ENCODE assay signal across 1 cellular context in the genomic region with DNA sequence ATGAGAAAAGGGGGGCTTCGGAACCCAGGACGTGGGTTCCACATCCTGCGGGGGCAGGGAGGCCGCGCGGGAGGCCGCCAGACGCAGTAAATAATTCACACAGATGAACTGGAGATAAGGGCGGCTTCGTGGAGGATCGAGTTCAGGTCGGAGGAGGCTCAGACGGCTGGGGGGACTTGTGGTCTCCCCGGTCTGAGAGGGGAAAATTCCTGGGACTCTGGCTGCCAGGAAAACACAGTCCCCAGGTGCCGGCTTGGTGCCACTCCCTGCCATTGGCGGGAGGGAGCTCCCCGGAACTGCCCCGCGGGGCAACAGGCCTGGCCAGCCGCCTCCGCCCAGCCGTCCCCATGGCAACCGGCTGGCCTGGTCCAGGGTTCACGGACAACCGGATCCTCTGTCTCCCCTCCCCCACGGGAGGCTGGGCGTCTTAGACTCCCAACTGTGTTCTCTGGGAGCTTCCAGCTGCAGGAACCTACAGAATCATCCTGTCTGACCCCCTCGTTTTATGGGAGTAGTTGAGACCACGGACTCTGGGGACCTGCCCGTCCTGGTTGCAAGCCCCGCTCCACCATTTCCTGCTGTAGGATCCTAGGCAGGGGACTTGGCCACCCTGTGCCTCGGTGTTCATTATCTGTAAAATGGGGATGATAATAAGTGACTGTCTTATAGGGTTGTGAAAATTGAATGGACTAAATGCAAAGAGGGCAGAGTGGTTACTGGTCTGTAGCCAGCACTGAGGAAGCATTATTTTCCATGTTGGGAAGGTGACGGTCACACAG.
TF ChIP-seq lines count a peak whose summit lies in the region.

No MANE protein-coding gene starts in this region.

TF ChIP-seq in H1, 55 proteins besides CTCF, POLR2A, EP300 and RAD21:
- TF ChIP-seq CTBP2 (IDR thresholded peaks at IDR 0.05; ENCODE audit: borderline replicate concordance, insufficient read depth, insufficient read length, low read length): peak; percentile 71
- no peak for TF ChIP-seq GTF2F1 (IDR thresholded peaks at IDR 0.05; ENCODE audit: borderline replicate concordance, low read depth, low read length)
- TF ChIP-seq MAFK (IDR thresholded peaks at IDR 0.05; ENCODE audit: low read depth, low read length): no peak
- peak; percentile 29; the same call in 1 of the 2 replicates for TF ChIP-seq RBBP5 (IDR thresholded peaks at IDR 0.05; ENCODE audit: borderline replicate concordance, low read depth, low read length)
- 0 out of 2 replicates have a peak, but pooled peaks have one; percentile 38 for TF ChIP-seq ATF2 (IDR thresholded peaks at IDR 0.05; ENCODE audit: low read length)
- peak; percentile 95 for TF ChIP-seq TBP (IDR thresholded peaks at IDR 0.05; ENCODE audit: low read depth, low read length)
- TF ChIP-seq SUZ12 (IDR thresholded peaks at IDR 0.05; ENCODE audit: low read length): no peak
- TF ChIP-seq PHF8 (conservative IDR thresholded peaks at IDR 0.05; ENCODE audit: low read depth, low read length): 0 out of 2 replicates have a peak, but pooled peaks have one; percentile 15
- TF ChIP-seq GABPA (IDR thresholded peaks at IDR 0.05; ENCODE audit: borderline replicate concordance, insufficient read depth, low read length): peak; percentile 74; the same call in 1 of the 2 replicates
- TF ChIP-seq EGR1 (IDR thresholded peaks at IDR 0.05; ENCODE audit: borderline replicate concordance, low read depth, low read length): no peak
- TF ChIP-seq RXRA (IDR thresholded peaks at IDR 0.05; ENCODE audit: insufficient read depth, low read depth, low read length): no peak
- no peak for TF ChIP-seq NRF1 (IDR thresholded peaks at IDR 0.05; ENCODE audit: low read depth, low read length)
- TF ChIP-seq HDAC2 (IDR thresholded peaks at IDR 0.05; ENCODE audit: borderline replicate concordance in 1 of 2, low read depth in 2 of 2, low read length in 2 of 2): peak in 1 of 2 experiments; percentile 98; a peak in 2 of 4 replicates
- TF ChIP-seq SP1 (IDR thresholded peaks at IDR 0.05; ENCODE audit: low read depth, low read length): no peak
- TF ChIP-seq POU5F1 (IDR thresholded peaks at IDR 0.05; ENCODE audit: low read depth, low read length): no peak
- TF ChIP-seq ASH2L (IDR thresholded peaks at IDR 0.05; ENCODE audit: low read length): peak; percentile 60
- TF ChIP-seq ZNF274 (IDR thresholded peaks at IDR 0.05; ENCODE audit: borderline replicate concordance, extremely low read depth, low read length): no peak
- TF ChIP-seq SP2 (IDR thresholded peaks at IDR 0.05; ENCODE audit: low read length): no peak
- peak; percentile 99 for TF ChIP-seq KDM1A (IDR thresholded peaks at IDR 0.05; ENCODE audit: borderline replicate concordance, low read length)
